10 cellular contexts compared by ENCODE assay signal in the genomic region with DNA sequence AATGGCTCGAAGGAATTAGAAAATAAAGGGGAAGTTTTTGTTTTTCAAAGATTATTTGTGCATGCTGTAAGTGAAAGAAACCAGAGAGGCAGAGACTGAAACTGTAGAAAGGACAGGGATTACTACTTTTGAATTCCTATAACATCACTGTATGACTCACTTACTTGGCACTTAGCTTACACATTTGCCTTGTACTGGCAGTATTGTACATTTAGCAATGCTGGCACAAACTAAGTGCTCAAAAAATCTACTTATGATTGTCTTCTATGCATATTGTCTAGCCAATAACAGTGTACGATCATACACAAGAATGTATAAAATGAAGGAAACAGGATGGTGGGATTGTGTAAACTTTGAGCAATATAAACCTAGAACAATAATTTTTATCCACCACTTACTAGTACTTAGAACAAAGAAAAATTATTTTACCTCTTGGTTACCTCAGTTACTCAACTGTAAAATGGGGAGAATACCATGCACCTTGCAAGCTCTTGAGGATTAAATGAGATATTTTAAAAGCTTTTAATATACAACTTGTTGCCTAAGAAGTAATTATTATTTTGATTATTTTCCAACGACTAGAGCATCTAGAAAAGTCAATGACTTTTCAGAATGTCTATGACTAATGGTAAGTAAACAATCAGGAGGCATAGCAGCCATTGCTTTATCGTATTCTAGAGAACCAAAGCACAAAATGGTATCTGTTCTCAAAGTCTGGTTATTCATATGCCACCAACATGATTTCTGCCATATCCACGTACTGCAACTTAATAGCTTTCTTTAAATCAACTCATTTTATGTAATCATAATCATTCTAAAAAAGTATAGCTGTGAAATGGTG. TPM values are rescaled to one million over a fixed set of nuclear protein-coding genes. Genes with fewer than 3 reads are reported as not detected.
DNase-seq lines count a peak whose midpoint lies in the region; ATAC-seq, FAIRE-seq and TF ChIP-seq lines count a peak whose summit lies in the region.
"Had no signal": no experiment of that assay in that cellular context is flagged by ENCODE, and none has a peak within 500 bp of the region (broad histone marks: within the 10 kb centered on the region; RNA-seq: fewer than 3 reads in every experiment).

No MANE protein-coding gene starts in this region.

- H3K36me3 ChIP-seq in PC-9 (ENCODE audit: low read depth) = peaks cover 10% of the 10 kb centered on the region; the same call in 1 of the 2 replicates
- H3K36me3 ChIP-seq: neutrophil had no signal

- TF ChIP-seq CTCF in PC-9 (conservative IDR thresholded peaks at IDR 0.05) = no peak

- BruUV-seq in PC-9 (replicated peaks; lab: Mats Ljungman, UMichigan) = no TSS peak

- peaks cover 13% of the 10 kb centered on the region for H3K36me3 Mint-ChIP-seq in activated naive CD4-positive, alpha-beta T cell treated with anti-CD3 and anti-CD28 coated beads, Interleukin-2, amount 50 U/mL, for 24 hours

- POLR2A ChIA-PET in PC-9 (lab: Charles Lee; ENCODE audit: unreplicated experiment) = no interaction called here

- no peak for DNase-seq in activated naive CD4-positive, alpha-beta T cell (lab: John Stamatoyannopoulos, UW)
- DNase-seq in PC-9 (peak in 1 of 2 experiments; percentile 79), urothelium cell line (ENCODE audit: low spot score) (peak; percentile 16), NCI-H1694 treated with DMSO at 0.1 percent for 48 hours (lab: John Stamatoyannopoulos, UW) (no peak), SHP77 (lab: John Stamatoyannopoulos, UW) (no peak), DMS153 (lab: John Stamatoyannopoulos, UW) (no peak)
- DNase-seq: anterior cingulate cortex had no signal

- intact Hi-C loops in PC-9 (cut with micrococcal nuclease; ENCODE audit: unreplicated experiment) = no loop called here

- H3K9me2 ChIP-seq in PC-9 (ENCODE audit: insufficient read depth) = no peaks in the 10 kb centered on the region

- H3K9me3 Mint-ChIP-seq in activated naive CD4-positive, alpha-beta T cell treated with anti-CD3 and anti-CD28 coated beads, Interleukin-2, amount 50 U/mL, for 24 hours = no peaks in the 10 kb centered on the region

- H2AFZ ChIP-seq in PC-9 = no peak overlapping the region

- H3K4me2 ChIP-seq in PC-9 = peak overlapping the region; percentile 98

- peaks cover 45% of the 10 kb centered on the region for H3K4me1 ChIP-seq in PC-9 (replicated peaks; ENCODE audit: insufficient read depth)

- H3K27ac ChIP-seq in PC-9 = peak overlapping the region; percentile 96
- H3K27ac ChIP-seq: neutrophil had no signal

- peaks cover 75% of the 10 kb centered on the region for H3K79me2 ChIP-seq in PC-9 (ENCODE audit: low read depth)

- peak overlapping the region; percentile 76 for H3K27ac Mint-ChIP-seq in activated naive CD4-positive, alpha-beta T cell treated with anti-CD3 and anti-CD28 coated beads, Interleukin-2, amount 50 U/mL, for 24 hours

- peak overlapping the region; percentile 41; the same call in 1 of the 2 replicates for H3K4me3 ChIP-seq in PC-9

- H3F3A ChIP-seq in PC-9 (ENCODE audit: insufficient read depth, low read depth) = peaks cover 13% of the 10 kb centered on the region

- ATAC-seq in esophagus mucosa = peak; percentile 71

- no peaks in the 10 kb centered on the region for H3K9me3 ChIP-seq in PC-9 (ENCODE audit: insufficient read depth, low read depth)
- H3K9me3 ChIP-seq: neutrophil had no signal

- peaks cover 55% of the 10 kb centered on the region for H3K4me1 Mint-ChIP-seq in activated naive CD4-positive, alpha-beta T cell treated with anti-CD3 and anti-CD28 coated beads, Interleukin-2, amount 50 U/mL, for 24 hours

- no peaks in the 10 kb centered on the region for H3K27me3 ChIP-seq in PC-9 (ENCODE audit: insufficient read depth, low read depth)
- H3K27me3 ChIP-seq: neutrophil had no signal

- no peaks in the 10 kb centered on the region for H4K20me1 ChIP-seq in PC-9 (ENCODE audit: insufficient read depth)

- H3K27me3 Mint-ChIP-seq in activated naive CD4-positive, alpha-beta T cell treated with anti-CD3 and anti-CD28 coated beads, Interleukin-2, amount 50 U/mL, for 24 hours = no peaks in the 10 kb centered on the region

- H3K4me3 Mint-ChIP-seq in activated naive CD4-positive, alpha-beta T cell treated with anti-CD3 and anti-CD28 coated beads, Interleukin-2, amount 50 U/mL, for 24 hours = peak overlapping the region; percentile 13

- CTCF ChIA-PET in PC-9 (lab: Charles Lee) = interaction anchor here (0.5 kb wide), 1 partner anchor 830 kb away, joined by 3 read pairs; no protein-coding TSS in a partner anchor

- FAIRE-seq in urothelium cell line (lab: Jason Lieb, UNC) = no peak

RNA-seq across cellular contexts. Expression of a gene that starts 4.7 kb away (rescaled TPM):
- total RNA-seq in PC-9 (2021) = 21.6 and 22.0 TPM in 2 replicates
- total RNA-seq in esophagus mucosa = 8.2 TPM
